ENCODE assay signal across 11 cellular contexts in genomic region chr1:27719286-27720251, GRCh38. TPM values are rescaled to one million over a fixed set of nuclear protein-coding genes. Genes with fewer than 3 reads are reported as not detected.
DNase-seq lines count a peak whose midpoint lies in the region; ATAC-seq and TF ChIP-seq lines count a peak whose summit lies in the region.
"Had no signal": no experiment of that assay in that cellular context is flagged by ENCODE, and none has a peak within 500 bp of the region (broad histone marks: within the 10 kb centered on the region; RNA-seq: fewer than 3 reads in every experiment).

No MANE protein-coding gene starts in this region.

- H3K9ac ChIP-seq in Karpas-422 (ENCODE audit: low read length), result no peak overlapping the region

- no peaks in the 10 kb centered on the region for H3K9me3 ChIP-seq in Caco-2
- no peaks in the 10 kb centered on the region for H3K9me3 ChIP-seq in Karpas-422 (ENCODE audit: low read length)
- H3K9me3 ChIP-seq in naive thymus-derived CD4-positive, alpha-beta T cell (ENCODE audit: control insufficient read depth in 2 of 3, low read length in 3 of 3), result no peaks in the 10 kb centered on the region
- no peaks in the 10 kb centered on the region for H3K9me3 ChIP-seq in stomach
- no peaks in the 10 kb centered on the region for H3K9me3 ChIP-seq in prostate gland

- 0 out of 2 replicates have a peak, but pooled peaks cover 1% of the 10 kb centered on the region for H3K4me1 ChIP-seq in Caco-2
- H3K4me1 ChIP-seq in Karpas-422 (ENCODE audit: low read length), result no peaks in the 10 kb centered on the region
- H3K4me1 ChIP-seq in naive thymus-derived CD4-positive, alpha-beta T cell (ENCODE audit: control insufficient read depth in 2 of 2, insufficient read depth in 2 of 2, low read length in 2 of 2), result peaks cover 0 to 2% of the 10 kb centered on the region in 2 donors
- H3K4me1 ChIP-seq in stomach, result peaks cover 0 to 6% (median under 1%) of the 10 kb centered on the region in 4 donors
- H3K4me1 ChIP-seq in prostate gland (replicated peaks), result no peaks in the 10 kb centered on the region

- H3K79me2 ChIP-seq in Karpas-422 (ENCODE audit: low read length), result no peaks in the 10 kb centered on the region

- H3K9me3 Mint-ChIP-seq in Caco-2 (ENCODE audit: unreplicated experiment), result peaks cover 18% of the 10 kb centered on the region
- H3K9me3 Mint-ChIP-seq in naive thymus-derived CD4-positive, alpha-beta T cell, result peaks cover 1 to 14% (median 11%) of the 10 kb centered on the region in 11 donors
- peaks cover 0 to 13% of the 10 kb centered on the region in 2 donors for H3K9me3 Mint-ChIP-seq in stimulated activated naive CD8-positive, alpha-beta T cell treated with anti-CD3 and anti-CD28 coated beads, Interleukin-15, amount 100 ng/mL, for 72 hours

- in situ Hi-C loops in astrocyte of the spinal cord (cut with HindIII; ENCODE audit: low sequenced_read_pairs), result no loop called here

- BruUV-seq in Caco-2 (replicated peaks; lab: Mats Ljungman, UMichigan), result no TSS peak

- peak in 1 of 2 experiments; percentile 9 for DNase-seq in Caco-2
- peak; percentile 62 for DNase-seq in Karpas-422
- DNase-seq in astrocyte of the spinal cord (ENCODE audit: low read depth, low spot score), result peak; percentile 2
- DNase-seq in naive thymus-derived CD4-positive, alpha-beta T cell, result peak in 4 of 9 donors; percentile 13 to 29 (median 14)
- DNase-seq in stomach, result no peak
- no peak for DNase-seq in NCI-H2029 (lab: John Stamatoyannopoulos, UW)
- DNase-seq in prostate gland (ENCODE audit: low spot score), result no peak
- DNase-seq in stimulated activated naive CD8-positive, alpha-beta T cell treated with anti-CD3 and anti-CD28 coated beads, Interleukin-15, amount 100 ng/mL, for 72 hours, result no peak
- DNase-seq: activated CD4-positive, alpha-beta T cell treated with anti-CD3 and anti-CD28 coated beads for 1 hour; NCI-H748 treated with DMSO at 0.1 percent for 48 hours; spleen had no signal

- H3K36me3 ChIP-seq in Caco-2 (ENCODE audit: control insufficient read depth, insufficient read depth, low read length) (no peaks in the 10 kb centered on the region), Karpas-422 (ENCODE audit: insufficient read depth, low read length) (no peaks in the 10 kb centered on the region), stomach (no peaks in the 10 kb centered on the region), prostate gland (no peaks in the 10 kb centered on the region)
- no peaks in the 10 kb centered on the region for H3K36me3 ChIP-seq in naive thymus-derived CD4-positive, alpha-beta T cell (ENCODE audit: control insufficient read depth in 2 of 3, insufficient read depth in 3 of 3, low read length in 3 of 3)
- H3K36me3 ChIP-seq: spleen had no signal

- H3K27me3 Mint-ChIP-seq in Caco-2 (ENCODE audit: insufficient read depth, unreplicated experiment), result no peaks in the 10 kb centered on the region
- peaks cover 6 to 31% (median 17%) of the 10 kb centered on the region in 5 donors for H3K27me3 Mint-ChIP-seq in naive thymus-derived CD4-positive, alpha-beta T cell
- no peaks in the 10 kb centered on the region for H3K27me3 Mint-ChIP-seq in stimulated activated naive CD8-positive, alpha-beta T cell treated with anti-CD3 and anti-CD28 coated beads, Interleukin-15, amount 100 ng/mL, for 72 hours

- H3K4me2 ChIP-seq in Karpas-422 (ENCODE audit: low read depth, low read length, poor library complexity, severe bottlenecking), result no peak overlapping the region

- 51 to 73% (median 67%) methylated on average over 5 of the region's 5 CpGs for WGBS in stomach, 5 donors
- WGBS in prostate gland, result 54% methylated on average over 5 of the region's 5 CpGs

- H3K4me1 Mint-ChIP-seq in Caco-2 (ENCODE audit: low read depth, unreplicated experiment), result peaks cover 7% of the 10 kb centered on the region
- H3K4me1 Mint-ChIP-seq in naive thymus-derived CD4-positive, alpha-beta T cell, result peaks cover 0 to 2% (median 1%) of the 10 kb centered on the region in 7 donors
- no peaks in the 10 kb centered on the region for H3K4me1 Mint-ChIP-seq in stimulated activated naive CD8-positive, alpha-beta T cell treated with anti-CD3 and anti-CD28 coated beads, Interleukin-15, amount 100 ng/mL, for 72 hours

- CTCF ChIA-PET in Caco-2 (lab: Charles Lee), result interaction anchor here (0.6 to 1.8 kb wide), 3 partner anchors 48 to 518 kb away, joined by 3 to 9 read pairs (median 4); partner anchors contain the start of gene IFI6
- CTCF ChIA-PET in naive thymus-derived CD4-positive, alpha-beta T cell (lab: Charles Lee), result interaction anchor here (1.6 kb wide), 1 partner anchor 50 kb away, joined by 7 read pairs; no protein-coding TSS in a partner anchor

- TF ChIP-seq CTCF in Caco-2 (IDR thresholded peaks at IDR 0.05; ENCODE audit: insufficient read depth in 1 of 2, low read depth in 1 of 2, low read length in 1 of 2, severe bottlenecking in 1 of 2, unreplicated experiment in 1 of 2), result peak; percentile 22 to 36
- TF ChIP-seq CTCF in astrocyte of the spinal cord (IDR thresholded peaks at IDR 0.05; ENCODE audit: low read depth, low read length), result peak; percentile 30
- no peak for TF ChIP-seq CTCF in stomach (IDR thresholded peaks at IDR 0.05)
- TF ChIP-seq CTCF in prostate gland (IDR thresholded peaks at IDR 0.05), result no peak

- no peak for TF ChIP-seq EP300 in stomach (IDR thresholded peaks at IDR 0.05)

- peak; percentile 45 for ATAC-seq in naive thymus-derived CD4-positive, alpha-beta T cell
- no peak for ATAC-seq in stimulated activated naive CD8-positive, alpha-beta T cell treated with anti-CD3 and anti-CD28 coated beads, Interleukin-15, amount 100 ng/mL, for 72 hours

- H3K36me3 Mint-ChIP-seq in Caco-2 (ENCODE audit: insufficient read depth, unreplicated experiment), result peaks cover 7% of the 10 kb centered on the region
- peaks cover 4 to 6% (median 5%) of the 10 kb centered on the region in 5 donors for H3K36me3 Mint-ChIP-seq in naive thymus-derived CD4-positive, alpha-beta T cell

- H4K20me1 ChIP-seq in Karpas-422 (ENCODE audit: insufficient read depth, low read depth, low read length), result no peaks in the 10 kb centered on the region

- H2AFZ ChIP-seq in Karpas-422 (ENCODE audit: low read length), result no peak overlapping the region

- intact Hi-C loops in Caco-2 (cut with micrococcal nuclease; ENCODE audit: unreplicated experiment) (no loop called here), stomach (cut with DNase I; ENCODE audit: low total_unique reads) (loop anchor here (10.0 kb wide), 1 partner anchor 55 kb away; no protein-coding TSS in a partner anchor), prostate gland (cut with DNase I) (no loop called here)
- intact Hi-C loops in naive thymus-derived CD4-positive, alpha-beta T cell (cut with micrococcal nuclease), result loop anchor here in 1 of 2 donors (1.0 kb wide), 1 partner anchor 50 kb away; no protein-coding TSS in a partner anchor

- no peak overlapping the region for H3K27ac Mint-ChIP-seq in Caco-2 (ENCODE audit: unreplicated experiment)
- peak overlapping the region in 1 of 9 donors; percentile 28 for H3K27ac Mint-ChIP-seq in naive thymus-derived CD4-positive, alpha-beta T cell
- peak overlapping the region in 1 of 2 donors; percentile 10 for H3K27ac Mint-ChIP-seq in stimulated activated naive CD8-positive, alpha-beta T cell treated with anti-CD3 and anti-CD28 coated beads, Interleukin-15, amount 100 ng/mL, for 72 hours

- H3K27me3 ChIP-seq in Caco-2 (replicated peaks; ENCODE audit: control insufficient read depth, insufficient read depth, low read length), result no peaks in the 10 kb centered on the region
- H3K27me3 ChIP-seq in Karpas-422 (ENCODE audit: low read length), result no peaks in the 10 kb centered on the region
- no peaks in the 10 kb centered on the region for H3K27me3 ChIP-seq in naive thymus-derived CD4-positive, alpha-beta T cell (ENCODE audit: control insufficient read depth in 2 of 2, insufficient read depth in 2 of 2, low read length in 2 of 2)
- no peaks in the 10 kb centered on the region for H3K27me3 ChIP-seq in stomach
- no peaks in the 10 kb centered on the region for H3K27me3 ChIP-seq in prostate gland (replicated peaks; ENCODE audit: insufficient read depth)

- no peaks in the 10 kb centered on the region for H3K9me2 ChIP-seq in Karpas-422 (replicated peaks; ENCODE audit: insufficient read depth, low read length)

- H3K27ac ChIP-seq in Karpas-422 (ENCODE audit: low read length) (no peak overlapping the region), stomach (no peak overlapping the region), prostate gland (no peak overlapping the region)
- no peak overlapping the region for H3K27ac ChIP-seq in naive thymus-derived CD4-positive, alpha-beta T cell (ENCODE audit: low read depth, low read length)
- H3K27ac ChIP-seq: spleen had no signal

- TF ChIP-seq POLR2A in stomach (IDR thresholded peaks at IDR 0.05) (no peak), prostate gland (IDR thresholded peaks at IDR 0.05) (no peak)

- H3K4me3 ChIP-seq in Caco-2 (ENCODE audit: low read depth, low read length), result no peak overlapping the region
- H3K4me3 ChIP-seq in Karpas-422 (ENCODE audit: low read length), result no peak overlapping the region
- no peak overlapping the region for H3K4me3 ChIP-seq in astrocyte of the spinal cord (ENCODE audit: low read depth, low read length)
- no peak overlapping the region for H3K4me3 ChIP-seq in naive thymus-derived CD4-positive, alpha-beta T cell (ENCODE audit: low read length)
- no peak overlapping the region for H3K4me3 ChIP-seq in stomach
- no peak overlapping the region for H3K4me3 ChIP-seq in prostate gland
- H3K4me3 ChIP-seq: spleen had no signal

- POLR2A ChIA-PET in Caco-2 (lab: Charles Lee), result no interaction called here
- POLR2A ChIA-PET in naive thymus-derived CD4-positive, alpha-beta T cell (lab: Charles Lee), result interaction anchor here (0.6 to 1.3 kb wide), 3 partner anchors 48 to 111 kb away, joined by 4 to 5 read pairs (median 5); partner anchors contain the start of gene IFI6

- no peak overlapping the region for H3K4me3 Mint-ChIP-seq in Caco-2 (ENCODE audit: unreplicated experiment)
- no peak overlapping the region for H3K4me3 Mint-ChIP-seq in naive thymus-derived CD4-positive, alpha-beta T cell
- H3K4me3 Mint-ChIP-seq in stimulated activated naive CD8-positive, alpha-beta T cell treated with anti-CD3 and anti-CD28 coated beads, Interleukin-15, amount 100 ng/mL, for 72 hours, result no peak overlapping the region

RNA-seq across cellular contexts. Expression of gene FAM76A, which starts 6.2 kb away (rescaled TPM):
- total RNA-seq in Caco-2 (2022) (9.4 and 9.8 TPM in 2 replicates), stomach (100 to 1,000 TPM in 1 of 5 donors, 10 to 100 TPM in 4; 11.2 to 125 (median 18.5) TPM), prostate gland (10 to 100 TPM in 1 of 2 donors, 1 to 10 TPM in 1; 7.8 to 18.5 TPM)
- 18.7 and 21.2 TPM in 2 replicates for total RNA-seq in Karpas-422 (2014; rRNA removed; shearing (Covaris generic); ENCODE audit: low replicate concordance)
- 10 to 100 TPM; 15.2 to 25.2 (median 22.2) TPM for total RNA-seq in naive thymus-derived CD4-positive, alpha-beta T cell
- polyA plus RNA-seq in naive thymus-derived CD4-positive, alpha-beta T cell, result 10 to 100 TPM in 1 of 2 donors, 1 to 10 TPM in 1; 9.0 to 10.2 TPM
- polyA plus RNA-seq in stomach, result 1 to 10 TPM; 3.7 to 7.8 (median 4.0) TPM

RNA-seq across cellular contexts. Expression of gene IFI6, which starts 47.6 kb away (rescaled TPM):
- total RNA-seq in Caco-2 (2022) (39.0 and 44.5 TPM in 2 replicates), stomach (10 to 100 TPM in 3 of 5 donors, 1 to 10 TPM in 1, not detected in 1; 6.1 to 65.2 (median 34.3) TPM), prostate gland (100 to 1,000 TPM in 1 of 2 donors, 10 to 100 TPM in 1; 40.4 to 274 TPM)
- 67.3 and 88.2 TPM in 2 replicates for total RNA-seq in Karpas-422 (2014; rRNA removed; shearing (Covaris generic); ENCODE audit: low replicate concordance)
- total RNA-seq in naive thymus-derived CD4-positive, alpha-beta T cell, result 100 to 1,000 TPM in 1 of 5 experiments, 10 to 100 TPM in 4; 24.7 to 266 (median 33.2) TPM
- polyA plus RNA-seq in naive thymus-derived CD4-positive, alpha-beta T cell, result 100 to 1,000 TPM; 166 to 186 TPM
- polyA plus RNA-seq in stomach, result 10 to 100 TPM; 13.4 to 95.2 (median 40.0) TPM

RNA-seq across cellular contexts. Expression of gene STX12, which starts 53.5 kb away (rescaled TPM):
- total RNA-seq in Caco-2 (2022) (19.6 and 21.5 TPM in 2 replicates), stomach (100 to 1,000 TPM in 2 of 5 donors, 10 to 100 TPM in 3; 10.7 to 312 (median 94.2) TPM), prostate gland (10 to 100 TPM; 53.1 to 64.9 TPM)
- 27.9 and 39.9 TPM in 2 replicates for total RNA-seq in Karpas-422 (2014; rRNA removed; shearing (Covaris generic); ENCODE audit: low replicate concordance)
- total RNA-seq in naive thymus-derived CD4-positive, alpha-beta T cell, result 10 to 100 TPM; 23.9 to 38.7 (median 28.9) TPM
- 10 to 100 TPM in 1 of 2 donors, 1 to 10 TPM in 1; 9.3 to 11.2 TPM for polyA plus RNA-seq in naive thymus-derived CD4-positive, alpha-beta T cell
- polyA plus RNA-seq in stomach, result 100 to 1,000 TPM in 1 of 3 donors, 10 to 100 TPM in 2; 22.2 to 117 (median 84.2) TPM

Comparison
In these comparisons a context has a peak if more than half of its experiments do, and no peak if none do; other contexts are left out.
1. DNase-seq: peak in Karpas-422 (single experiment) and astrocyte of the spinal cord (single experiment); none in stomach (single experiment), NCI-H2029 (single experiment), prostate gland (single experiment) and stimulated activated naive CD8-positive, alpha-beta T cell treated with anti-CD3 and anti-CD28 coated beads, Interleukin-15, amount 100 ng/mL, for 72 hours (0 of 2).
2. CTCF ChIP-seq: peak in Caco-2 (2 of 2) and astrocyte of the spinal cord (single experiment); none in stomach (0 of 7) and prostate gland (0 of 4).